In genomic region chr18:35933982-35934381, GRCh38 we compare ENCODE assay signal across 17 cellular contexts.
DNase-seq lines count a peak whose midpoint lies in the region; TF ChIP-seq lines count a peak whose summit lies in the region.
"Had no signal": no experiment of that assay in that cellular context is flagged by ENCODE, and none has a peak within 500 bp of the region (broad histone marks: within the 10 kb centered on the region; RNA-seq: fewer than 3 reads in every experiment).

No MANE protein-coding gene starts in this region.

- intact Hi-C loops in posterior vena cava (cut with DNase I), result no loop called here
- intact Hi-C loops in vagina (cut with DNase I), result loop anchor here (5.0 kb wide), 1 partner anchor 1352 kb away; no protein-coding TSS in a partner anchor

- TF ChIP-seq CTCF in vagina (IDR thresholded peaks at IDR 0.05), result no peak

- H3K27me3 ChIP-seq in vagina, result no peaks in the 10 kb centered on the region
- H3K27me3 ChIP-seq: brain microvascular endothelial cell, esophagus squamous epithelium, heart left ventricle had no signal

- no peaks in the 10 kb centered on the region for H3K9me3 ChIP-seq in vagina

- peak; percentile 8 for DNase-seq in DMS 273 treated with DMSO at 0.1 percent for 48 hours (lab: John Stamatoyannopoulos, UW)
- peak; percentile 16 for DNase-seq in HK-2 (ENCODE audit: unreplicated experiment)
- DNase-seq in RPMI7951 (ENCODE audit: low read depth), result peak; percentile 28
- peak; percentile 87 for DNase-seq in islet precursor cell
- DNase-seq in posterior vena cava (ENCODE audit: low spot score), result no peak
- DNase-seq in NCI-H187 treated with DMSO at 0.1 percent for 48 hours (lab: John Stamatoyannopoulos, UW), result no peak
- no peak for DNase-seq in vagina (ENCODE audit: extremely low spot score in 2 of 2)
- DNase-seq: activated CD4-positive, alpha-beta T cell treated with anti-CD3 and anti-CD28 coated beads, Interleukin-2, amount 50 U/mL, for 48 hours; activated T-cell treated with anti-CD3 and anti-CD28 coated beads, Interleukin-2, amount 50 U/mL, for 4 hours; brain microvascular endothelial cell; esophagus squamous epithelium; HCEC 1CT; heart left ventricle; kidney; MM.1S; NCI-H2029 treated with DMSO at 0.1 percent for 48 hours; stimulated activated CD4-positive, alpha-beta T cell treated with anti-CD3 and anti-CD28 coated beads, Interleukin-4, amount 100 ng/mL, for 1 hour had no signal

- H3K4me3 ChIP-seq in vagina, result no peak overlapping the region
- H3K4me3 ChIP-seq: esophagus squamous epithelium, heart left ventricle had no signal

- no peak for TF ChIP-seq POLR2A in vagina (IDR thresholded peaks at IDR 0.05)

- no peaks in the 10 kb centered on the region for H3K36me3 ChIP-seq in vagina
- H3K36me3 ChIP-seq: brain microvascular endothelial cell, esophagus squamous epithelium, heart left ventricle had no signal

- H3K27ac ChIP-seq in vagina, result no peak overlapping the region
- H3K27ac ChIP-seq: brain microvascular endothelial cell, esophagus squamous epithelium, heart left ventricle had no signal

- no peaks in the 10 kb centered on the region for H3K4me1 ChIP-seq in vagina
- H3K4me1 ChIP-seq: heart left ventricle had no signal

Comparison
In these comparisons a context has a peak if more than half of its experiments do, and no peak if none do; other contexts are left out.
1. DNase-seq: peak in DMS 273 treated with DMSO at 0.1 percent for 48 hours (single experiment), HK-2 (single experiment), RPMI7951 (single experiment) and islet precursor cell (single experiment); none in posterior vena cava (single experiment), NCI-H187 treated with DMSO at 0.1 percent for 48 hours (single experiment) and vagina (0 of 2).